20 cellular contexts compared by ENCODE assay signal in the genomic region with DNA sequence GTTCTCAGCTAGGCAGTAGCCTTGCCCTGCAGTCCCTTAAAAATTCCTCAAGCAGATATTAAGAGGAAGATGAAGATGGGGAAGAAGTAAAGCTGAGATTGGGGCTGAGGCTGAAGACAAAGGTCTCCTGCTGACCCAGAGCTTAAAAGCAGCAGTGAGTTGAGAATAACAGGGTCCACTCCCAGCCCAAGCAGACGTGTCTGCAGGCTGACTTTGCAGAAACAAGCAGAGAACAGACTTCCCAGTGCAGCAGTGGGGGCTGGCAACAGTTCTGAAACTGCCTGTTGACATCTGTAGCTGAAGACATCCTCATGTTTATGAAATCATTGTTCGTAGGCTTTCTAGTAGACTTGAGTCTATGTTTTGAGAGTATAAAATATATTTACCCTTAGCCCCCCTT. TPM values are rescaled to one million over a fixed set of nuclear protein-coding genes. Genes with fewer than 3 reads are reported as not detected.
DNase-seq lines count a peak whose midpoint lies in the region; ATAC-seq and TF ChIP-seq lines count a peak whose summit lies in the region.
"Had no signal": no experiment of that assay in that cellular context is flagged by ENCODE, and none has a peak within 500 bp of the region (broad histone marks: within the 10 kb centered on the region; RNA-seq: fewer than 3 reads in every experiment).

No MANE protein-coding gene starts in this region.

- H3K4me3 Mint-ChIP-seq in Calu3 (ENCODE audit: low read depth, unreplicated experiment), result no peak overlapping the region
- H3K4me3 Mint-ChIP-seq: activated CD4-positive, alpha-beta memory T cell treated with anti-CD3 and anti-CD28 coated beads for 36 hours; H9; neural crest cell; stimulated activated effector memory CD8-positive, alpha-beta T cell treated with anti-CD3 and anti-CD28 coated beads, Interleukin-12 subunit alpha, Interleukin-12 subunit beta, amount 100 ng/mL, for 72 hours had no signal

- no peaks in the 10 kb centered on the region for H3K36me3 Mint-ChIP-seq in Calu3 (ENCODE audit: insufficient read depth, unreplicated experiment)
- H3K36me3 Mint-ChIP-seq: activated CD4-positive, alpha-beta memory T cell treated with anti-CD3 and anti-CD28 coated beads for 36 hours; stimulated activated effector memory CD8-positive, alpha-beta T cell treated with anti-CD3 and anti-CD28 coated beads, Interleukin-12 subunit alpha, Interleukin-12 subunit beta, amount 100 ng/mL, for 72 hours had no signal

- H3K4me1 ChIP-seq in skeletal muscle tissue (ENCODE audit: control insufficient read depth in 3 of 3, insufficient read depth in 3 of 3, low read length in 3 of 3), result peaks cover 2 to 25% (median 14%) of the 10 kb centered on the region in 3 donors
- H3K4me1 ChIP-seq: BLaER1 treated with 17β-estradiol and CSF1 and Interleukin-3, amounts not matched to agents 10 nM and 100 nM had no signal

- intact Hi-C loops in Calu3 (cut with micrococcal nuclease; ENCODE audit: unreplicated experiment), result no loop called here

- TF ChIP-seq CTCF in choroid plexus epithelial cell (conservative IDR thresholded peaks at IDR 0.05; ENCODE audit: low read depth, low read length) (no peak), Calu3 (IDR thresholded peaks at IDR 0.05; ENCODE audit: unreplicated experiment) (no peak)

- peaks cover 41% of the 10 kb centered on the region for H3K27me3 Mint-ChIP-seq in Calu3 (ENCODE audit: unreplicated experiment)
- H3K27me3 Mint-ChIP-seq: activated CD4-positive, alpha-beta memory T cell treated with anti-CD3 and anti-CD28 coated beads for 36 hours had no signal

- H3K4me1 Mint-ChIP-seq in Calu3 (ENCODE audit: low read depth, unreplicated experiment), result peaks cover 17% of the 10 kb centered on the region

- H3K36me3 ChIP-seq in skeletal muscle tissue (ENCODE audit: control insufficient read depth in 3 of 3, insufficient read depth in 3 of 3, low read length in 3 of 3), result no peaks in the 10 kb centered on the region
- H3K36me3 ChIP-seq: BLaER1 treated with 17β-estradiol and CSF1 and Interleukin-3, amounts not matched to agents 10 nM and 100 nM had no signal

- H3K9ac ChIP-seq in skeletal muscle tissue (ENCODE audit: low read depth in 1 of 3, low read length in 3 of 3), result no peak overlapping the region
- H3K9ac ChIP-seq: BLaER1 treated with 17β-estradiol and CSF1 and Interleukin-3, amounts not matched to agents 10 nM and 100 nM had no signal

- no peak overlapping the region for H3K4me3 ChIP-seq in choroid plexus epithelial cell (ENCODE audit: low read depth, low read length)
- peak overlapping the region in 1 of 3 donors; percentile 21 for H3K4me3 ChIP-seq in skeletal muscle tissue (ENCODE audit: low read length in 3 of 3)
- H3K4me3 ChIP-seq: BLaER1 treated with 17β-estradiol and CSF1 and Interleukin-3, amounts not matched to agents 10 nM and 100 nM had no signal

- H3K27ac Mint-ChIP-seq in Calu3 (ENCODE audit: unreplicated experiment), result no peak overlapping the region
- H3K27ac Mint-ChIP-seq: activated CD4-positive, alpha-beta memory T cell treated with anti-CD3 and anti-CD28 coated beads for 36 hours; H9; stimulated activated effector memory CD8-positive, alpha-beta T cell treated with anti-CD3 and anti-CD28 coated beads, Interleukin-12 subunit alpha, Interleukin-12 subunit beta, amount 100 ng/mL, for 72 hours had no signal

- no peaks in the 10 kb centered on the region for H3K9me3 Mint-ChIP-seq in Calu3 (ENCODE audit: low read depth, unreplicated experiment)
- H3K9me3 Mint-ChIP-seq: activated CD4-positive, alpha-beta memory T cell treated with anti-CD3 and anti-CD28 coated beads for 36 hours; H9; neural crest cell; stimulated activated effector memory CD8-positive, alpha-beta T cell treated with anti-CD3 and anti-CD28 coated beads, Interleukin-12 subunit alpha, Interleukin-12 subunit beta, amount 100 ng/mL, for 72 hours had no signal

- H3K9me3 ChIP-seq in skeletal muscle tissue (ENCODE audit: control insufficient read depth in 3 of 3, low read length in 3 of 3), result no peaks in the 10 kb centered on the region
- H3K9me3 ChIP-seq: BLaER1 treated with 17β-estradiol and CSF1 and Interleukin-3, amounts not matched to agents 10 nM and 100 nM had no signal

- DNase-seq in DMS53 (lab: John Stamatoyannopoulos, UW) (peak; percentile 14), DMS53 treated with DMSO at 0.1 percent for 48 hours (lab: John Stamatoyannopoulos, UW; ENCODE audit: unreplicated experiment) (no peak), choroid plexus epithelial cell (ENCODE audit: low read depth) (peak; percentile 71), left kidney (ENCODE audit: low read depth, low spot score) (peak; percentile 40), SHP77 treated with DMSO at 0.1 percent for 48 hours (lab: John Stamatoyannopoulos, UW) (no peak), Calu3 (no peak)
- DNase-seq: 8988T; activated CD4-positive, alpha-beta memory T cell treated with anti-CD3 and anti-CD28 coated beads for 36 hours; activated T-cell treated with anti-CD3 and anti-CD28 coated beads, Interleukin-2, amount 50 U/mL, for 48 hours; H9; NCI-H2081 treated with DMSO at 0.1 percent for 48 hours; SW 1271; trophoblast cell had no signal

- no peaks in the 10 kb centered on the region for H3K27me3 ChIP-seq in skeletal muscle tissue (ENCODE audit: control insufficient read depth in 3 of 3, insufficient read depth in 3 of 3, low read length in 3 of 3)
- H3K27me3 ChIP-seq: BLaER1 treated with 17β-estradiol and CSF1 and Interleukin-3, amounts not matched to agents 10 nM and 100 nM had no signal

- CTCF ChIA-PET in Calu3 (lab: Charles Lee), result interaction anchor here (0.6 kb wide), 2 partner anchors 13 to 32 kb away, joined by 3 to 4 read pairs; no protein-coding TSS in a partner anchor

- ATAC-seq in GM18511 (IDR thresholded peaks at IDR 0.05; ENCODE audit: unreplicated experiment), result no peak
- ATAC-seq: stimulated activated effector memory CD8-positive, alpha-beta T cell treated with anti-CD3 and anti-CD28 coated beads, Interleukin-12 subunit alpha, Interleukin-12 subunit beta, amount 100 ng/mL, for 72 hours had no signal

- no TSS peak for BruUV-seq in Calu3 (replicated peaks; lab: Mats Ljungman, UMichigan)

- peak overlapping the region; percentile 31 for H3K27ac ChIP-seq in skeletal muscle tissue (ENCODE audit: low read depth, low read length)
- H3K27ac ChIP-seq: BLaER1 treated with 17β-estradiol and CSF1 and Interleukin-3, amounts not matched to agents 10 nM and 100 nM had no signal

RNA-seq across cellular contexts. Expression of gene CTXN3, which starts 1.1 kb away (rescaled TPM):
- total RNA-seq in skeletal muscle tissue, result 1.0 TPM
- total RNA-seq in Calu3 (2022), result not detected in 2 replicates
- total RNA-seq: activated CD4-positive, alpha-beta memory T cell treated with anti-CD3 and anti-CD28 coated beads for 36 hours; Daoy; H9; liver; neural crest cell had no signal

RNA-seq across cellular contexts. Expression of gene CCDC192, which starts 53.2 kb away (rescaled TPM):
- total RNA-seq in skeletal muscle tissue (not detected), Calu3 (2022) (2.1 and 2.5 TPM in 2 replicates)
- total RNA-seq: activated CD4-positive, alpha-beta memory T cell treated with anti-CD3 and anti-CD28 coated beads for 36 hours; Daoy; H9; liver had no signal

Comparison
In these comparisons a context has a peak if more than half of its experiments do, and no peak if none do; other contexts are left out.
1. DNase-seq: peak in DMS53 (single experiment), choroid plexus epithelial cell (single experiment) and left kidney (single experiment); none in DMS53 treated with DMSO at 0.1 percent for 48 hours (single experiment), SHP77 treated with DMSO at 0.1 percent for 48 hours (single experiment) and Calu3 (single experiment).